In genomic region chr16:5257462-5257861, GRCh38 we compare ENCODE assay signal across 23 cellular contexts.
"Had no signal": no experiment of that assay in that cellular context is flagged by ENCODE, and none has a peak within 500 bp of the region (broad histone marks: within the 10 kb centered on the region; RNA-seq: fewer than 3 reads in every experiment).

No MANE protein-coding gene starts in this region.

- H3K27me3 Mint-ChIP-seq: dendritic cell treated with granulocyte-macrophage colony-stimulating factor and Interleukin-4, amounts not matched to agents 40 ng/mL and 50 ng/mL, for 4 days had no signal

- H3K9ac ChIP-seq: parathyroid adenoma had no signal

- H3K9me3 Mint-ChIP-seq: dendritic cell treated with granulocyte-macrophage colony-stimulating factor and Interleukin-4, amounts not matched to agents 40 ng/mL and 50 ng/mL, for 4 days; nephron; stimulated activated effector memory CD8-positive, alpha-beta T cell treated with anti-CD3 and anti-CD28 coated beads, Interleukin-12 subunit alpha, Interleukin-12 subunit beta, amount 100 ng/mL, for 72 hours had no signal

- H3K4me1 ChIP-seq: heart left ventricle, left ventricle myocardium inferior, lower lobe of right lung, parathyroid adenoma, psoas muscle, right lobe of liver, suprapubic skin, thyroid gland, upper lobe of left lung, vagina had no signal

- DNase-seq: effector CD4-positive, alpha-beta T cell; heart left ventricle; hypothalamus; left cardiac atrium; left ventricle myocardium inferior; lower lobe of right lung; midbrain; occipital lobe; psoas muscle; retina; right lobe of liver; stimulated activated CD4-positive, alpha-beta T cell treated with anti-CD3 and anti-CD28 coated beads, Interleukin-4, amount 100 ng/mL, for 1 hour; stimulated activated CD8-positive, alpha-beta memory T cell treated with anti-CD3 and anti-CD28 coated beads, Interleukin-4, amount 100 ng/mL, for 48 hours; stimulated activated naive CD8-positive, alpha-beta T cell treated with anti-CD3 and anti-CD28 coated beads, Interleukin-15, Interleukin-2, amounts not matched to agents 100 U/mL and 50 U/mL, for 24 hours; thyroid gland; upper lobe of left lung had no signal

- H3K27ac ChIP-seq: heart left ventricle, left ventricle myocardium inferior, lower lobe of right lung, parathyroid adenoma, psoas muscle, right lobe of liver, suprapubic skin, thyroid gland, upper lobe of left lung, vagina had no signal

- H3K27ac Mint-ChIP-seq: dendritic cell treated with granulocyte-macrophage colony-stimulating factor and Interleukin-4, amounts not matched to agents 40 ng/mL and 50 ng/mL, for 4 days; memory B cell; nephron; stimulated activated effector memory CD8-positive, alpha-beta T cell treated with anti-CD3 and anti-CD28 coated beads, Interleukin-12 subunit alpha, Interleukin-12 subunit beta, amount 100 ng/mL, for 72 hours had no signal

- H3K4me3 ChIP-seq: heart left ventricle, left ventricle myocardium inferior, lower lobe of right lung, psoas muscle, right lobe of liver, suprapubic skin, thyroid gland, upper lobe of left lung, vagina had no signal

- H3K4me3 Mint-ChIP-seq: dendritic cell treated with granulocyte-macrophage colony-stimulating factor and Interleukin-4, amounts not matched to agents 40 ng/mL and 50 ng/mL, for 4 days; memory B cell; nephron; stimulated activated effector memory CD8-positive, alpha-beta T cell treated with anti-CD3 and anti-CD28 coated beads, Interleukin-12 subunit alpha, Interleukin-12 subunit beta, amount 100 ng/mL, for 72 hours had no signal

- ATAC-seq: heart left ventricle; left cardiac atrium; lower lobe of right lung; psoas muscle; right lobe of liver; stimulated activated effector memory CD8-positive, alpha-beta T cell treated with anti-CD3 and anti-CD28 coated beads, Interleukin-12 subunit alpha, Interleukin-12 subunit beta, amount 100 ng/mL, for 72 hours; stimulated activated naive CD8-positive, alpha-beta T cell treated with anti-CD3 and anti-CD28 coated beads, Interleukin-15, Interleukin-2, amounts not matched to agents 100 U/mL and 50 U/mL, for 24 hours had no signal

- H3K36me3 Mint-ChIP-seq: memory B cell; stimulated activated effector memory CD8-positive, alpha-beta T cell treated with anti-CD3 and anti-CD28 coated beads, Interleukin-12 subunit alpha, Interleukin-12 subunit beta, amount 100 ng/mL, for 72 hours had no signal

- H3K4me1 Mint-ChIP-seq: memory B cell; nephron; stimulated activated effector memory CD8-positive, alpha-beta T cell treated with anti-CD3 and anti-CD28 coated beads, Interleukin-12 subunit alpha, Interleukin-12 subunit beta, amount 100 ng/mL, for 72 hours had no signal

- H3K9me3 ChIP-seq: heart left ventricle, left ventricle myocardium inferior, lower lobe of right lung, psoas muscle, right lobe of liver, suprapubic skin, thyroid gland, upper lobe of left lung, vagina had no signal

- H3K27me3 ChIP-seq: heart left ventricle, right lobe of liver, suprapubic skin, thyroid gland, upper lobe of left lung, vagina had no signal

- H3K36me3 ChIP-seq: heart left ventricle, left ventricle myocardium inferior, lower lobe of right lung, right lobe of liver, suprapubic skin, thyroid gland, upper lobe of left lung, vagina had no signal
